In the genomic region with DNA sequence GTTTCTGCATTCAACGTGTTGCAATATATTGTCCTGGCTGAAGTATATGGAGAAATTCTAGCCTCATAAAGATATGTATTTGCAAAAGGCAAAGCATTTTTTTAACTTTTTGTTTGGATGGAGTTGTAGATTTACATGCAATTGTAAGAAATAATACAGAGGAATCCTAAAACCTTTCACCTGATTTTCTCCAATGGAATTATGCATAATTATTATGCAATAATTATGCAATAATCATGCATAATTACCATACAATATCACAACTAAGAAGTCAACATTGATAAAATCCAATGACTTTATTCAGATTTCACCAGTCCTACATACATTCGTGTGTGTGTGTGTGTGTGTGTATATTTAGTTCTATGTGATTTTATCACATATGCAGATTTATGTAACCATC, we compare ENCODE assay signal across 28 cellular contexts.
"Had no signal": no experiment of that assay in that cellular context is flagged by ENCODE, and none has a peak within 500 bp of the region (broad histone marks: within the 10 kb centered on the region; RNA-seq: fewer than 3 reads in every experiment).

No MANE protein-coding gene starts in this region.

- H3K4me1 ChIP-seq: colonic mucosa, esophagus muscularis mucosa, esophagus squamous epithelium, foreskin keratinocyte, gastrocnemius medialis, gastroesophageal sphincter, heart left ventricle, heart right ventricle had no signal

- H2AFZ ChIP-seq: hepatocyte had no signal

- H3K79me2 ChIP-seq: hepatocyte had no signal

- H3K27ac ChIP-seq: colonic mucosa, coronary artery, dorsolateral prefrontal cortex, epithelial cell of prostate, esophagus muscularis mucosa, esophagus squamous epithelium, foreskin keratinocyte, gastrocnemius medialis, gastroesophageal sphincter, heart left ventricle, heart right ventricle, hepatocyte had no signal

- DNase-seq: colonic mucosa; cortex of kidney; dermis blood vessel endothelial cell; dorsolateral prefrontal cortex; effector CD4-positive, alpha-beta T cell; effector CD8-positive, alpha-beta T cell; effector memory CD4-positive, alpha-beta T cell; effector memory CD8-positive, alpha-beta T cell; endodermal cell; erythroblast; esophagus squamous epithelium; foreskin fibroblast; foreskin keratinocyte; foreskin melanocyte; gastrocnemius medialis; glutamatergic neuron; head of caudate nucleus; heart left ventricle; heart right ventricle had no signal

- H3K4me2 ChIP-seq: hepatocyte had no signal

- H3K36me3 ChIP-seq: colonic mucosa, esophagus muscularis mucosa, esophagus squamous epithelium, gastrocnemius medialis, gastroesophageal sphincter, heart left ventricle, heart right ventricle had no signal

- H3K27me3 ChIP-seq: colonic mucosa, esophagus muscularis mucosa, gastrocnemius medialis, gastroesophageal sphincter had no signal

- ATAC-seq: effector memory CD8-positive, alpha-beta T cell; esophagus mucosa; foreskin keratinocyte; gastrocnemius medialis; gastroesophageal sphincter; heart left ventricle; heart right ventricle had no signal

- H3K9me3 ChIP-seq: colonic mucosa, esophagus muscularis mucosa, esophagus squamous epithelium, gastrocnemius medialis, gastroesophageal sphincter, heart left ventricle, heart right ventricle had no signal

- FAIRE-seq: endometrium, endothelial cell of umbilical vein, frontal cortex had no signal

- H3K4me3 ChIP-seq: colonic mucosa, coronary artery, dorsolateral prefrontal cortex, esophagus muscularis mucosa, esophagus squamous epithelium, gastrocnemius medialis, gastroesophageal sphincter, heart left ventricle, heart right ventricle, hepatocyte had no signal
